In genomic region chr4:21046121-21046520, GRCh38 we compare ENCODE assay signal across 18 cellular contexts.
DNase-seq lines count a peak whose midpoint lies in the region; ATAC-seq and TF ChIP-seq lines count a peak whose summit lies in the region.
"Had no signal": no experiment of that assay in that cellular context is flagged by ENCODE, and none has a peak within 500 bp of the region (broad histone marks: within the 10 kb centered on the region; RNA-seq: fewer than 3 reads in every experiment).

No MANE protein-coding gene starts in this region.

- ATAC-seq in GM19397 (IDR thresholded peaks at IDR 0.05; ENCODE audit: unreplicated experiment), result no peak
- ATAC-seq: K562, SK-N-SH treated with all-trans-retinoic acid at 6 μM for 48 hours had no signal

- DNase-seq in M059J (ENCODE audit: low read depth) (peak; percentile 20), amniotic epithelial cell (ENCODE audit: low read depth) (peak; percentile 50), fibroblast of mammary gland (ENCODE audit: low read depth) (peak; percentile 23), skeletal muscle cell (ENCODE audit: low read depth) (peak; percentile 6), hippocampal formation (lab: John Stamatoyannopoulos, UW) (no peak)
- no peak for DNase-seq in activated effector memory CD4-positive, alpha-beta T cell treated with anti-CD3 and anti-CD28 coated beads, Interleukin-2, amount 50 U/mL, for 16 hours
- DNase-seq: Caco-2; CD4-positive, CD25-positive, alpha-beta regulatory T cell; DMS153; NCI-H1436 treated with DMSO at 0.1 percent for 48 hours; NCI-H2081; NCI-H524 treated with DMSO at 0.1 percent for 48 hours; Peyer's patch; SHP77 treated with DMSO at 0.1 percent for 48 hours had no signal

- no peak for TF ChIP-seq CTCF in fibroblast of mammary gland (conservative IDR thresholded peaks at IDR 0.05; ENCODE audit: control insufficient read depth, insufficient read depth, low read depth, low read length)

- H3K4me3 ChIP-seq in fibroblast of mammary gland (ENCODE audit: control insufficient read depth, low read depth, low read length) (no peak overlapping the region), skeletal muscle cell (ENCODE audit: low read depth, low read length) (no peak overlapping the region)
- H3K4me3 ChIP-seq: HAP-1, K562, Peyer's patch had no signal

Comparison
In these comparisons a context has a peak if more than half of its experiments do, and no peak if none do; other contexts are left out.
1. DNase-seq: peak in M059J (single experiment), amniotic epithelial cell (single experiment), fibroblast of mammary gland (single experiment) and skeletal muscle cell (single experiment); none in hippocampal formation (0 of 2) and activated effector memory CD4-positive, alpha-beta T cell treated with anti-CD3 and anti-CD28 coated beads, Interleukin-2, amount 50 U/mL, for 16 hours (single experiment).